ENCODE assay signal across 24 cellular contexts in the genomic region with DNA sequence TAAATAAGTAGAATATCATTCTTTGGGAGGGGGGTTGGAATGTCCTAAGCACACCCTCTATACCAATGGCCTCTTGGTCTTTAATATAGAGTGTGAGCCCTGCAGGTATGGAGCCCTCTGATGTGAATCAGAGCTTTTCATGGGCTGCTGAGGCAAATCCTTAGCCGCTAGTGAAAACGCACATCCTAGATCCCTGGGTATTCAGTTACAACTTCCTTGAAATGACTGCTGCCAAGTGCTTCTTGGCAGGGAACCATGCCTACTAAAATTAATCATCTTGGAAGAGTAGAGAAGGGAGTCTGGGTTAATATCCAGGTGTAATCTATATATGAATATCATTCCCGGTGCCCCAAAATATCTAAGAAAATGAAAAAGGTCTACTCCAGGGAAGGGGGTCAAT.
DNase-seq lines count a peak whose midpoint lies in the region; ATAC-seq, FAIRE-seq and TF ChIP-seq lines count a peak whose summit lies in the region.
"Had no signal": no experiment of that assay in that cellular context is flagged by ENCODE, and none has a peak within 500 bp of the region (broad histone marks: within the 10 kb centered on the region; RNA-seq: fewer than 3 reads in every experiment).

No MANE protein-coding gene starts in this region.

- H3K4me3 ChIP-seq in pancreas: no peak overlapping the region
- H3K4me3 ChIP-seq in naive thymus-derived CD4-positive, alpha-beta T cell (ENCODE audit: low read length): no peak overlapping the region
- H3K4me3 ChIP-seq: skin epidermis, tibial artery had no signal

- H3K27ac ChIP-seq in pancreas: no peak overlapping the region
- H3K27ac ChIP-seq in naive thymus-derived CD4-positive, alpha-beta T cell (ENCODE audit: low read depth, low read length): no peak overlapping the region
- H3K27ac ChIP-seq: skin epidermis, tibial artery had no signal

- TF ChIP-seq RAD21 in Ishikawa (IDR thresholded peaks at IDR 0.05; ENCODE audit: low read depth): no peak

- POLR2A ChIA-PET in naive thymus-derived CD4-positive, alpha-beta T cell (lab: Charles Lee): no interaction called here

- no peak overlapping the region for H3K27ac Mint-ChIP-seq in naive thymus-derived CD4-positive, alpha-beta T cell
- H3K27ac Mint-ChIP-seq: activated CD8-positive, alpha-beta T cell treated with anti-CD3 and anti-CD28 coated beads, Interleukin-2, amount 10 ng/mL, durations not matched to agents 7 days and 5 days; activated naive CD4-positive, alpha-beta T cell treated with anti-CD3 and anti-CD28 coated beads for 36 hours; activated T-cell treated with anti-CD3 and anti-CD28 coated beads, Interleukin-2, amount 50 U/mL, for 24 hours; CD8-positive, alpha-beta T cell; mesothelial cell of epicardium; stimulated activated naive B cell treated with anti-CD40 and anti-IgM and Interleukin-4, amounts not matched to agents 10 μg/mL and 1 μg/mL and 100 μg/mL, for 72 hours had no signal

- ATAC-seq in pancreas: peak in 3 of 4 donors; percentile 22 to 46 (median 29)
- ATAC-seq in naive thymus-derived CD4-positive, alpha-beta T cell: no peak
- ATAC-seq in GM21717 (IDR thresholded peaks at IDR 0.05; ENCODE audit: unreplicated experiment): no peak
- ATAC-seq: activated CD8-positive, alpha-beta T cell treated with anti-CD3 and anti-CD28 coated beads, Interleukin-2, amount 10 ng/mL, durations not matched to agents 7 days and 5 days; CD8-positive, alpha-beta T cell; left lobe of liver; stimulated activated naive B cell treated with anti-CD40 and anti-IgM and Interleukin-4, amounts not matched to agents 10 μg/mL and 1 μg/mL and 100 μg/mL, for 72 hours had no signal

- peaks cover 0 to 11% (median 0%) of the 10 kb centered on the region in 5 donors for H3K36me3 Mint-ChIP-seq in naive thymus-derived CD4-positive, alpha-beta T cell
- H3K36me3 Mint-ChIP-seq: CD8-positive, alpha-beta T cell had no signal

- H3K4me3 Mint-ChIP-seq in naive thymus-derived CD4-positive, alpha-beta T cell: no peak overlapping the region
- H3K4me3 Mint-ChIP-seq: activated CD8-positive, alpha-beta T cell treated with anti-CD3 and anti-CD28 coated beads, Interleukin-2, amount 10 ng/mL, durations not matched to agents 7 days and 5 days; activated naive CD4-positive, alpha-beta T cell treated with anti-CD3 and anti-CD28 coated beads for 36 hours; activated T-cell treated with anti-CD3 and anti-CD28 coated beads, Interleukin-2, amount 50 U/mL, for 24 hours; CD8-positive, alpha-beta T cell; mesothelial cell of epicardium; stimulated activated naive B cell treated with anti-CD40 and anti-IgM and Interleukin-4, amounts not matched to agents 10 μg/mL and 1 μg/mL and 100 μg/mL, for 72 hours had no signal

- no peak for FAIRE-seq in pancreas (lab: Jason Lieb, UNC)

- 52 to 53% methylated on average over 3 of the region's 3 CpGs for WGBS in pancreas, 2 donors

- no peaks in the 10 kb centered on the region for H3K27me3 ChIP-seq in pancreas
- H3K27me3 ChIP-seq in naive thymus-derived CD4-positive, alpha-beta T cell (ENCODE audit: control insufficient read depth in 2 of 2, insufficient read depth in 2 of 2, low read length in 2 of 2): no peaks in the 10 kb centered on the region
- H3K27me3 ChIP-seq: tibial artery had no signal

- TF ChIP-seq EP300 in Ishikawa (IDR thresholded peaks at IDR 0.05; ENCODE audit: borderline replicate concordance): no peak

- no peaks in the 10 kb centered on the region for H3K36me3 ChIP-seq in pancreas
- H3K36me3 ChIP-seq in naive thymus-derived CD4-positive, alpha-beta T cell (ENCODE audit: control insufficient read depth in 2 of 3, insufficient read depth in 3 of 3, low read length in 3 of 3): no peaks in the 10 kb centered on the region
- H3K36me3 ChIP-seq: tibial artery had no signal

- no peaks in the 10 kb centered on the region for H3K4me1 ChIP-seq in pancreas
- peaks cover 0 to 9% of the 10 kb centered on the region in 2 donors for H3K4me1 ChIP-seq in naive thymus-derived CD4-positive, alpha-beta T cell (ENCODE audit: control insufficient read depth in 2 of 2, insufficient read depth in 2 of 2, low read length in 2 of 2)
- H3K4me1 ChIP-seq: tibial artery had no signal

- H3K4me1 Mint-ChIP-seq in naive thymus-derived CD4-positive, alpha-beta T cell: peaks cover 4 to 28% (median 24%) of the 10 kb centered on the region in 7 donors

- no peaks in the 10 kb centered on the region for H3K9me3 Mint-ChIP-seq in naive thymus-derived CD4-positive, alpha-beta T cell
- H3K9me3 Mint-ChIP-seq: activated naive CD4-positive, alpha-beta T cell treated with anti-CD3 and anti-CD28 coated beads for 36 hours; activated T-cell treated with anti-CD3 and anti-CD28 coated beads, Interleukin-2, amount 50 U/mL, for 24 hours; CD8-positive, alpha-beta T cell; mesothelial cell of epicardium; stimulated activated naive B cell treated with anti-CD40 and anti-IgM and Interleukin-4, amounts not matched to agents 10 μg/mL and 1 μg/mL and 100 μg/mL, for 72 hours had no signal

- intact Hi-C loops in pancreas (cut with DNase I): no loop called here
- intact Hi-C loops in naive thymus-derived CD4-positive, alpha-beta T cell (cut with micrococcal nuclease): loop anchor here (10.0 kb wide), 3 partner anchors 218 to 1342 kb away; partner anchors contain the start of gene GSK3B (in 1 of the 2)

- peak; percentile 8 for DNase-seq in NCI-H2107 treated with DMSO at 0.1 percent for 48 hours (lab: John Stamatoyannopoulos, UW; ENCODE audit: unreplicated experiment)
- DNase-seq in cerebellum (ENCODE audit: low spot score): peak; percentile 10
- no peak for DNase-seq in pancreas
- DNase-seq in naive thymus-derived CD4-positive, alpha-beta T cell: no peak
- DNase-seq in activated CD4-positive, alpha-beta T cell treated with anti-CD3 and anti-CD28 coated beads for 4 hours: no peak
- DNase-seq: activated CD8-positive, alpha-beta T cell treated with anti-CD3 and anti-CD28 coated beads, Interleukin-2, amount 10 ng/mL, durations not matched to agents 7 days and 5 days; activated naive CD4-positive, alpha-beta T cell treated with anti-CD3 and anti-CD28 coated beads for 36 hours; activated T-cell treated with anti-CD3 and anti-CD28 coated beads, Interleukin-2, amount 50 U/mL, for 24 hours; CD8-positive, alpha-beta T cell; cerebellar nuclear complex; DND-41; effector CD8-positive, alpha-beta T cell; H7; KG1; NCI-H1092 treated with DMSO at 0.1 percent for 48 hours; stimulated activated CD4-positive, alpha-beta T cell treated with anti-CD3 and anti-CD28 coated beads, Interleukin-2, amount 100 ng/mL, for 24 hours; stimulated activated naive B cell treated with anti-CD40 and anti-IgM and Interleukin-4, amounts not matched to agents 10 μg/mL and 1 μg/mL and 100 μg/mL, for 72 hours; T-helper 9 cell; tibial artery had no signal

- CTCF ChIA-PET in naive thymus-derived CD4-positive, alpha-beta T cell (lab: Charles Lee): no interaction called here

- H3K9me3 ChIP-seq in pancreas: no peaks in the 10 kb centered on the region
- no peaks in the 10 kb centered on the region for H3K9me3 ChIP-seq in naive thymus-derived CD4-positive, alpha-beta T cell (ENCODE audit: control insufficient read depth in 2 of 3, low read length in 3 of 3)
- H3K9me3 ChIP-seq: tibial artery had no signal

- H3K27me3 Mint-ChIP-seq in naive thymus-derived CD4-positive, alpha-beta T cell: no peaks in the 10 kb centered on the region
- H3K27me3 Mint-ChIP-seq: activated T-cell treated with anti-CD3 and anti-CD28 coated beads, Interleukin-2, amount 50 U/mL, for 24 hours; stimulated activated naive B cell treated with anti-CD40 and anti-IgM and Interleukin-4, amounts not matched to agents 10 μg/mL and 1 μg/mL and 100 μg/mL, for 72 hours had no signal

- no peak for TF ChIP-seq CTCF in pancreas (IDR thresholded peaks at IDR 0.05)

TF ChIP-seq in Ishikawa, 13 proteins besides CTCF, POLR2A, EP300 and RAD21:
- TF ChIP-seq TAF1 (IDR thresholded peaks at IDR 0.05; ENCODE audit: low read depth) (no peak), NFIC (IDR thresholded peaks at IDR 0.05) (peak; percentile 53)

Comparison
In these comparisons a context has a peak if more than half of its experiments do, and no peak if none do; other contexts are left out.
1. DNase-seq: peak in NCI-H2107 treated with DMSO at 0.1 percent for 48 hours (single experiment) and cerebellum (single experiment); none in pancreas (0 of 6), naive thymus-derived CD4-positive, alpha-beta T cell (0 of 9) and activated CD4-positive, alpha-beta T cell treated with anti-CD3 and anti-CD28 coated beads for 4 hours (0 of 2).
2. ATAC-seq: peak in pancreas (3 of 4); none in naive thymus-derived CD4-positive, alpha-beta T cell (single experiment) and GM21717 (single experiment).
3. intact Hi-C loops: an anchor here in naive thymus-derived CD4-positive, alpha-beta T cell (10.0 kb wide); none called in pancreas.